ENCODE assay signal across 1 cellular context in the genomic region with DNA sequence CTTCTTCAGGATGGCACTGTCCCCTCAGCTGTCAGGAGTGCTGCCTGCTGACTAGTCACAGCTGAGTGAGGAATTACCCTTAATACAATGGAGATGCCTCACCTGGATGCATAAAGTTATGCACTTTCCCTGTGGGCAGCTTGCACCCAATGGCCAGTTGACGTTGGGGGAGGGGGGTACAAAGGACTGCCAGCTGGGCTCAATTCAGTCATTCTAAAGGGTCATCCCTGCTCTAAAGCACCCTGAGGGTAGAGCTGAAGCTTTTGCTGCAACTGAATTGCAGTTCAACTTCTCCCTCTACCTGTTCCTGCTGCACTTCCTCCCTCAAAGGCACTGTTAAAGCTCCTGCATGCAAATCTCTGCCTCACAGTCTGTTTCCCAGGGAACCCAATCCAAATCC.
TF ChIP-seq lines count a peak whose summit lies in the region.

No MANE protein-coding gene starts in this region.

TF ChIP-seq in H1, 55 proteins besides CTCF, POLR2A, EP300 and RAD21 (continued from another document):
- TF ChIP-seq, protein P1, sequence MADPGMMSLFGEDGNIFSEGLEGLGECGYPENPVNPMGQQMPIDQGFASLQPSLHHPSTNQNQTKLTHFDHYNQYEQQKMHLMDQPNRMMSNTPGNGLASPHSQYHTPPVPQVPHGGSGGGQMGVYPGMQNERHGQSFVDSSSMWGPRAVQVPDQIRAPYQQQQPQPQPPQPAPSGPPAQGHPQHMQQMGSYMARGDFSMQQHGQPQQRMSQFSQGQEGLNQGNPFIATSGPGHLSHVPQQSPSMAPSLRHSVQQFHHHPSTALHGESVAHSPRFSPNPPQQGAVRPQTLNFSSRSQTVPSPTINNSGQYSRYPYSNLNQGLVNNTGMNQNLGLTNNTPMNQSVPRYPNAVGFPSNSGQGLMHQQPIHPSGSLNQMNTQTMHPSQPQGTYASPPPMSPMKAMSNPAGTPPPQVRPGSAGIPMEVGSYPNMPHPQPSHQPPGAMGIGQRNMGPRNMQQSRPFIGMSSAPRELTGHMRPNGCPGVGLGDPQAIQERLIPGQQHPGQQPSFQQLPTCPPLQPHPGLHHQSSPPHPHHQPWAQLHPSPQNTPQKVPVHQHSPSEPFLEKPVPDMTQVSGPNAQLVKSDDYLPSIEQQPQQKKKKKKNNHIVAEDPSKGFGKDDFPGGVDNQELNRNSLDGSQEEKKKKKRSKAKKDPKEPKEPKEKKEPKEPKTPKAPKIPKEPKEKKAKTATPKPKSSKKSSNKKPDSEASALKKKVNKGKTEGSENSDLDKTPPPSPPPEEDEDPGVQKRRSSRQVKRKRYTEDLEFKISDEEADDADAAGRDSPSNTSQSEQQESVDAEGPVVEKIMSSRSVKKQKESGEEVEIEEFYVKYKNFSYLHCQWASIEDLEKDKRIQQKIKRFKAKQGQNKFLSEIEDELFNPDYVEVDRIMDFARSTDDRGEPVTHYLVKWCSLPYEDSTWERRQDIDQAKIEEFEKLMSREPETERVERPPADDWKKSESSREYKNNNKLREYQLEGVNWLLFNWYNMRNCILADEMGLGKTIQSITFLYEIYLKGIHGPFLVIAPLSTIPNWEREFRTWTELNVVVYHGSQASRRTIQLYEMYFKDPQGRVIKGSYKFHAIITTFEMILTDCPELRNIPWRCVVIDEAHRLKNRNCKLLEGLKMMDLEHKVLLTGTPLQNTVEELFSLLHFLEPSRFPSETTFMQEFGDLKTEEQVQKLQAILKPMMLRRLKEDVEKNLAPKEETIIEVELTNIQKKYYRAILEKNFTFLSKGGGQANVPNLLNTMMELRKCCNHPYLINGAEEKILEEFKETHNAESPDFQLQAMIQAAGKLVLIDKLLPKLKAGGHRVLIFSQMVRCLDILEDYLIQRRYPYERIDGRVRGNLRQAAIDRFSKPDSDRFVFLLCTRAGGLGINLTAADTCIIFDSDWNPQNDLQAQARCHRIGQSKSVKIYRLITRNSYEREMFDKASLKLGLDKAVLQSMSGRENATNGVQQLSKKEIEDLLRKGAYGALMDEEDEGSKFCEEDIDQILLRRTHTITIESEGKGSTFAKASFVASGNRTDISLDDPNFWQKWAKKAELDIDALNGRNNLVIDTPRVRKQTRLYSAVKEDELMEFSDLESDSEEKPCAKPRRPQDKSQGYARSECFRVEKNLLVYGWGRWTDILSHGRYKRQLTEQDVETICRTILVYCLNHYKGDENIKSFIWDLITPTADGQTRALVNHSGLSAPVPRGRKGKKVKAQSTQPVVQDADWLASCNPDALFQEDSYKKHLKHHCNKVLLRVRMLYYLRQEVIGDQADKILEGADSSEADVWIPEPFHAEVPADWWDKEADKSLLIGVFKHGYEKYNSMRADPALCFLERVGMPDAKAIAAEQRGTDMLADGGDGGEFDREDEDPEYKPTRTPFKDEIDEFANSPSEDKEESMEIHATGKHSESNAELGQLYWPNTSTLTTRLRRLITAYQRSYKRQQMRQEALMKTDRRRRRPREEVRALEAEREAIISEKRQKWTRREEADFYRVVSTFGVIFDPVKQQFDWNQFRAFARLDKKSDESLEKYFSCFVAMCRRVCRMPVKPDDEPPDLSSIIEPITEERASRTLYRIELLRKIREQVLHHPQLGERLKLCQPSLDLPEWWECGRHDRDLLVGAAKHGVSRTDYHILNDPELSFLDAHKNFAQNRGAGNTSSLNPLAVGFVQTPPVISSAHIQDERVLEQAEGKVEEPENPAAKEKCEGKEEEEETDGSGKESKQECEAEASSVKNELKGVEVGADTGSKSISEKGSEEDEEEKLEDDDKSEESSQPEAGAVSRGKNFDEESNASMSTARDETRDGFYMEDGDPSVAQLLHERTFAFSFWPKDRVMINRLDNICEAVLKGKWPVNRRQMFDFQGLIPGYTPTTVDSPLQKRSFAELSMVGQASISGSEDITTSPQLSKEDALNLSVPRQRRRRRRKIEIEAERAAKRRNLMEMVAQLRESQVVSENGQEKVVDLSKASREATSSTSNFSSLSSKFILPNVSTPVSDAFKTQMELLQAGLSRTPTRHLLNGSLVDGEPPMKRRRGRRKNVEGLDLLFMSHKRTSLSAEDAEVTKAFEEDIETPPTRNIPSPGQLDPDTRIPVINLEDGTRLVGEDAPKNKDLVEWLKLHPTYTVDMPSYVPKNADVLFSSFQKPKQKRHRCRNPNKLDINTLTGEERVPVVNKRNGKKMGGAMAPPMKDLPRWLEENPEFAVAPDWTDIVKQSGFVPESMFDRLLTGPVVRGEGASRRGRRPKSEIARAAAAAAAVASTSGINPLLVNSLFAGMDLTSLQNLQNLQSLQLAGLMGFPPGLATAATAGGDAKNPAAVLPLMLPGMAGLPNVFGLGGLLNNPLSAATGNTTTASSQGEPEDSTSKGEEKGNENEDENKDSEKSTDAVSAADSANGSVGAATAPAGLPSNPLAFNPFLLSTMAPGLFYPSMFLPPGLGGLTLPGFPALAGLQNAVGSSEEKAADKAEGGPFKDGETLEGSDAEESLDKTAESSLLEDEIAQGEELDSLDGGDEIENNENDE (IDR thresholded peaks at IDR 0.05; ENCODE audit: insufficient replicate concordance, low read length) = no peak
- no peak for TF ChIP-seq SP1 (IDR thresholded peaks at IDR 0.05; ENCODE audit: low read depth, low read length)
- TF ChIP-seq YY1 (IDR thresholded peaks at IDR 0.05; ENCODE audit: low read depth, low read length) = peak; percentile 49; the same call in 1 of the 2 replicates
- TF ChIP-seq RBBP5 (IDR thresholded peaks at IDR 0.05; ENCODE audit: borderline replicate concordance, low read depth, low read length) = no peak
- no peak for TF ChIP-seq CHD1 (IDR thresholded peaks at IDR 0.05; ENCODE audit: low read depth, low read length)
- TF ChIP-seq, protein P2, sequence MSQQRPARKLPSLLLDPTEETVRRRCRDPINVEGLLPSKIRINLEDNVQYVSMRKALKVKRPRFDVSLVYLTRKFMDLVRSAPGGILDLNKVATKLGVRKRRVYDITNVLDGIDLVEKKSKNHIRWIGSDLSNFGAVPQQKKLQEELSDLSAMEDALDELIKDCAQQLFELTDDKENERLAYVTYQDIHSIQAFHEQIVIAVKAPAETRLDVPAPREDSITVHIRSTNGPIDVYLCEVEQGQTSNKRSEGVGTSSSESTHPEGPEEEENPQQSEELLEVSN (IDR thresholded peaks at IDR 0.05) = no peak
- TF ChIP-seq TCF12 (IDR thresholded peaks at IDR 0.05; ENCODE audit: low read depth, low read length) = peak; percentile 64; the same call in 1 of the 2 replicates
- TF ChIP-seq NANOG (IDR thresholded peaks at IDR 0.05; ENCODE audit: insufficient read depth, low read depth, low read length, poor library complexity, severe bottlenecking) = peak; percentile 36
- no peak for TF ChIP-seq GABPA (IDR thresholded peaks at IDR 0.05; ENCODE audit: borderline replicate concordance, insufficient read depth, low read length)
- TF ChIP-seq TAF7 (optimal IDR thresholded peaks at IDR 0.05; ENCODE audit: borderline replicate concordance, low read depth, low read length) = no peak
- no peak for TF ChIP-seq POU5F1 (IDR thresholded peaks at IDR 0.05; ENCODE audit: low read depth, low read length)
- TF ChIP-seq CTBP2 (IDR thresholded peaks at IDR 0.05; ENCODE audit: borderline replicate concordance, insufficient read depth, insufficient read length, low read length) = peak; percentile 84
- peak in 1 of 2 experiments; percentile 77; a peak in 2 of 4 replicates for TF ChIP-seq SIN3A (conservative IDR thresholded peaks at IDR 0.05 in 1 of 2, IDR thresholded peaks at IDR 0.05 in 1 of 2; ENCODE audit: low read depth in 1 of 2, low read length in 2 of 2)
- TF ChIP-seq CBX5 (IDR thresholded peaks at IDR 0.05; ENCODE audit: low read depth, low read length) = no peak
- no peak for TF ChIP-seq RFX5 (IDR thresholded peaks at IDR 0.05; ENCODE audit: borderline replicate concordance, low read depth, low read length)
